1 cellular context compared by ENCODE assay signal in genomic region chr17:82668024-82668630, GRCh38.
TF ChIP-seq lines count a peak whose summit lies in the region.

No MANE protein-coding gene starts in this region.

TF ChIP-seq in A549, 52 proteins besides CTCF, POLR2A, EP300 and RAD21 (continued from another document):
- no peak for TF ChIP-seq FOXS1 (CRISPR knock-in tag; IDR thresholded peaks at IDR 0.05)
- TF ChIP-seq, protein P1, sequence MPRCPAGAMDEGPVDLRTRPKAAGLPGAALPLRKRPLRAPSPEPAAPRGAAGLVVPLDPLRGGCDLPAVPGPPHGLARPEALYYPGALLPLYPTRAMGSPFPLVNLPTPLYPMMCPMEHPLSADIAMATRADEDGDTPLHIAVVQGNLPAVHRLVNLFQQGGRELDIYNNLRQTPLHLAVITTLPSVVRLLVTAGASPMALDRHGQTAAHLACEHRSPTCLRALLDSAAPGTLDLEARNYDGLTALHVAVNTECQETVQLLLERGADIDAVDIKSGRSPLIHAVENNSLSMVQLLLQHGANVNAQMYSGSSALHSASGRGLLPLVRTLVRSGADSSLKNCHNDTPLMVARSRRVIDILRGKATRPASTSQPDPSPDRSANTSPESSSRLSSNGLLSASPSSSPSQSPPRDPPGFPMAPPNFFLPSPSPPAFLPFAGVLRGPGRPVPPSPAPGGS (IDR thresholded peaks at IDR 0.05): no peak
- TF ChIP-seq, protein P2, sequence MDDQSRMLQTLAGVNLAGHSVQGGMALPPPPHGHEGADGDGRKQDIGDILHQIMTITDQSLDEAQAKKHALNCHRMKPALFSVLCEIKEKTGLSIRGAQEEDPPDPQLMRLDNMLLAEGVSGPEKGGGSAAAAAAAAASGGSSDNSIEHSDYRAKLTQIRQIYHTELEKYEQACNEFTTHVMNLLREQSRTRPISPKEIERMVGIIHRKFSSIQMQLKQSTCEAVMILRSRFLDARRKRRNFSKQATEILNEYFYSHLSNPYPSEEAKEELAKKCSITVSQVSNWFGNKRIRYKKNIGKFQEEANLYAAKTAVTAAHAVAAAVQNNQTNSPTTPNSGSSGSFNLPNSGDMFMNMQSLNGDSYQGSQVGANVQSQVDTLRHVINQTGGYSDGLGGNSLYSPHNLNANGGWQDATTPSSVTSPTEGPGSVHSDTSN (IDR thresholded peaks at IDR 0.05): no peak
- no peak for TF ChIP-seq MAFK (IDR thresholded peaks at IDR 0.05; ENCODE audit: partially characterized antibody)
